Comparison of ENCODE assay signal across 8 cellular contexts in the genomic region with DNA sequence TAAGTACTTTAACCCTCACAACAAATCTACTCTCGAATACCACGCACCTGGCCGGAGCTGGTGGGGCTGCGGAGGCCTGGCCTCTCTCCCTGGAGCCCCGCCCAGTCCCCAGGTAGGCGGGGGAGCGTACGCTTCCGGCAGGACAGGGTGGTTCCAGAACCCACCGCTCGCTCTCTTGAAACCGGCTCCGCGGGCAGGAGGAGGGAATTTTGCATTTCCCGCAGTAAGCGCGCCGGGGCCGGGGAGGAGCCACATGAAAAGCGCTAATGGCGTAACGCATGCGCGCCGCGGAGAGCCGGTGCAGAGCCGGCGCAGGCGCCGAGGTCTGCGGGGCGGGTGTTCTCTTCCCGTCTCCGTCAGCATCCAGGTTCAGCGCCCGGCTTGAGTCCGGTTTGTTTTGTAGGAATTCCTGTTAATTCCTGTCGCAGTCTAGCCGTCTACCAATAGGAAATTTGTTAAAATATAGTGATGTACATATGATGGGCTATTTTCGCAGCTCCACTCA. TPM values are rescaled to one million over a fixed set of nuclear protein-coding genes. Genes with fewer than 3 reads are reported as not detected.
DNase-seq lines count a peak whose midpoint lies in the region; TF ChIP-seq lines count a peak whose summit lies in the region.

No MANE protein-coding gene starts in this region.

- WGBS in testis, 2 donors: 1 to 2% methylated on average over 30 to 41 of the region's 41 CpGs

- H3K36me3 ChIP-seq in SJSA1 (no peaks in the 10 kb centered on the region), testis (ENCODE audit: low read depth, missing control alignments) (no peaks in the 10 kb centered on the region)

- peaks cover 5% of the 10 kb centered on the region for H3K4me1 ChIP-seq in SJSA1 (replicated peaks)
- no peaks in the 10 kb centered on the region for H3K4me1 ChIP-seq in testis

- no peak for TF ChIP-seq POLR2A in testis (IDR thresholded peaks at IDR 0.05)

- DNase-seq in ELF-1 (ENCODE audit: low read depth, low spot score) (peak; percentile 98), GOT3 (lab: John Stamatoyannopoulos, UW) (peak; percentile 7), LHCN-M2 (ENCODE audit: low read depth) (peak; percentile 68), SJSA1 (ENCODE audit: low read depth in 1 of 2, low spot score in 2 of 2) (peak; percentile 47 to 70), globus pallidus (ENCODE audit: low spot score) (peak; percentile 77), occipital lobe (lab: John Stamatoyannopoulos, UW) (peak; percentile 65), testis (peak; percentile 88)
- DNase-seq in activated naive CD4-positive, alpha-beta T cell treated with Interleukin-2 at 50 U/mL for 16 hours: peak; percentile 81

- H3K9me3 ChIP-seq in SJSA1 (replicated peaks) (no peaks in the 10 kb centered on the region), testis (no peaks in the 10 kb centered on the region)

- H3K27me3 ChIP-seq in SJSA1 (replicated peaks) (no peaks in the 10 kb centered on the region; the same call in 1 of the 2 replicates), testis (no peaks in the 10 kb centered on the region)

- H3K4me3 ChIP-seq in SJSA1: peak overlapping the region; percentile 32
- H3K4me3 ChIP-seq in testis: peak overlapping the region; percentile 39 to 48

- intact Hi-C loops in testis (cut with DNase I; ENCODE audit: low total_unique reads): no loop called here

- no peak overlapping the region for H3K27ac ChIP-seq in SJSA1
- no peak overlapping the region for H3K27ac ChIP-seq in testis

- TF ChIP-seq CTCF in testis (IDR thresholded peaks at IDR 0.05): no peak

RNA-seq across cellular contexts. Expression of a gene that starts 20.8 kb away (rescaled TPM):
- total RNA-seq in LHCN-M2 (2014; rRNA removed) (2.2 and 5.2 TPM in 2 replicates), occipital lobe (12.9 TPM), testis (1 to 10 TPM; 2.7 to 3.5 TPM)
- 10.8 TPM for polyA plus RNA-seq in LHCN-M2 (2012)
- total RNA-seq in SJSA1 (2014; rRNA removed; shearing (Covaris generic)): 0.38 and 0.87 TPM in 2 replicates
- polyA plus RNA-seq in testis (ENCODE audit: insufficient read depth, low read depth, low replicate concordance): 3.7 TPM

Comparison
In these comparisons a context has a peak if more than half of its experiments do, and no peak if none do; other contexts are left out.
1. DNase-seq: peak in every context shown above with its lines; median percentile 98 in ELF-1; 88 in testis; 81 in activated naive CD4-positive, alpha-beta T cell treated with Interleukin-2 at 50 U/mL for 16 hours; 77 in globus pallidus; 68 in LHCN-M2; 65 in occipital lobe; 58 in SJSA1; 7 in GOT3.